Comparison of ENCODE assay signal across 9 cellular contexts in the genomic region with DNA sequence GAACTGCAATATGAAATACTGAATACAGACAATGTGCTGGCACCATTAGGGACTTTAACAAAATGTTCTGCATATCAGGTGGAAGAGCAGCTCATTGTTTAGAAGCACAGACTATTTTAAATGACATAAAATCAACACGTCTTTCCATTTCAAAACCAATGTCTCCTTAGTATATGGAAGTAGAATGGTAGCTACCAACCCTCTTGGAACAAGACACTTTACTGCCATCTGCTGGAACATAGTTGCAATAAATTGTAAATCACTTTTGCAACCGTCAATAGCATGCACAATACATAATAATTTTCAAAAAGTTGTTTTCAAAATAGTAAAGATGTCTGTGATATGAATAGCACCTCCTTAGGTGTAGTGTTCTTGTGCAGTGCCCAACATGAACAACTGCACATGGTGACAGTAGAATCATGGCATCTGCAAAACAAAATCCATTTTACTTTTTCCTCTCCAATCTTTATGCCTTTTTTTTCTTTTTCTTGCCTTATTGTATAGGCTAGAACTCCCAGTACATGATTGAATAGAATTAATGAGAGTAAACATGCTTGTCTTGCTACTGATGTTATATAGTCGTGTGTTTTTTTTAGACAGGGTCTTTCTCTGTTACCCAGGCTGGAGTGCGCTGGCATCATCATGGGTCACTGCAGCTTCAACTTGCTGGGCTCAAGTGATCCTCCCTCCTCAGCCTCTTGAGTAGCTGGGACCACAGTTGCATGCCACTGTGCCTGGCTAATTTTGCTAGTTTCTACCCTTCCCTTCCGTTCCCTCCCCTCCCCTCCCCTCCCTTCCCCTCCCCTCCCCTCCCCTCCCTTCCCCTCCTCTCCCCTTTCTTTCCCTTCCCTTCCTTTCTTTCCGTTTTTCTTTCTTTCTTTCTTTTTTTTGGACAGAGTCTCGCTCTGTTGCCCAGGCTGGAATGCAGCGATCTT. TPM values are rescaled to one million over a fixed set of nuclear protein-coding genes. Genes with fewer than 3 reads are reported as not detected.
DNase-seq lines count a peak whose midpoint lies in the region; ATAC-seq and TF ChIP-seq lines count a peak whose summit lies in the region.
"Had no signal": no experiment of that assay in that cellular context is flagged by ENCODE, and none has a peak within 500 bp of the region (broad histone marks: within the 10 kb centered on the region; RNA-seq: fewer than 3 reads in every experiment).

No MANE protein-coding gene starts in this region.

- H3K27me3 Mint-ChIP-seq in memory B cell = peaks cover 11% of the 10 kb centered on the region

- no peaks in the 10 kb centered on the region for H3K4me1 Mint-ChIP-seq in memory B cell

- peaks cover 5% of the 10 kb centered on the region; the same call in 1 of the 2 replicates for H3K27me3 ChIP-seq in OCI-LY3 (ENCODE audit: low read depth, low read length)

- H3K9ac ChIP-seq in OCI-LY3 (ENCODE audit: low read length) = no peak overlapping the region

- TF ChIP-seq CTCF in OCI-LY3 (IDR thresholded peaks at IDR 0.05; ENCODE audit: low read depth, low read length) = peak; percentile 88

- H3K9me3 Mint-ChIP-seq in memory B cell = no peaks in the 10 kb centered on the region

- H3K9me3 ChIP-seq in OCI-LY3 (ENCODE audit: insufficient read depth, low read length) = no peaks in the 10 kb centered on the region

- peak; percentile 76 for DNase-seq in DMS53 treated with DMSO at 0.1 percent for 48 hours (lab: John Stamatoyannopoulos, UW; ENCODE audit: unreplicated experiment)
- peak; percentile 55 for DNase-seq in HT1080 (ENCODE audit: low read depth)
- DNase-seq in cerebellum (ENCODE audit: low spot score) = peak; percentile 37
- DNase-seq in memory B cell (ENCODE audit: low spot score in 2 of 2) = peak in 1 of 2 donors; percentile 44
- no peak for DNase-seq in nucleus accumbens (lab: John Stamatoyannopoulos, UW)
- no peak for DNase-seq in activated CD8-positive, alpha-beta memory T cell treated with anti-CD3 and anti-CD28 coated beads for 24 hours

- no peak overlapping the region for H3K4me3 ChIP-seq in OCI-LY3 (ENCODE audit: low read length)
- H3K4me3 ChIP-seq: skin epidermis had no signal

- H3K36me3 ChIP-seq in OCI-LY3 (replicated peaks; ENCODE audit: low read depth, low read length) = no peaks in the 10 kb centered on the region

- H4K20me1 ChIP-seq in OCI-LY3 (ENCODE audit: insufficient read depth, low read length) = no peaks in the 10 kb centered on the region

- H3K4me1 ChIP-seq in OCI-LY3 (ENCODE audit: low read length) = peaks cover 11% of the 10 kb centered on the region

- no peaks in the 10 kb centered on the region for H3K36me3 Mint-ChIP-seq in memory B cell

- H3K4me3 Mint-ChIP-seq in memory B cell = no peak overlapping the region

- ATAC-seq in memory B cell (ENCODE audit: low read depth) (peak; percentile 77), HG02588 (IDR thresholded peaks at IDR 0.05; ENCODE audit: unreplicated experiment) (no peak)

- H3K4me2 ChIP-seq in OCI-LY3 (ENCODE audit: low read length) = peak overlapping the region; percentile 12; the same call in 1 of the 2 replicates

- H3K27ac ChIP-seq in OCI-LY3 (ENCODE audit: low read length) = no peak overlapping the region

- no peak overlapping the region for H2AFZ ChIP-seq in OCI-LY3 (ENCODE audit: low read depth, low read length)

- no peaks in the 10 kb centered on the region for H3K79me2 ChIP-seq in OCI-LY3 (ENCODE audit: low read length)

- no peak overlapping the region for H3K27ac Mint-ChIP-seq in memory B cell

RNA-seq across cellular contexts. Expression of gene LYPD5, which starts 7.8 kb away (rescaled TPM):
- 0.07 and 0.37 TPM in 2 replicates for total RNA-seq in HT1080 (2014; rRNA removed; shearing (Covaris generic))
- not detected in 2 replicates for polyA plus RNA-seq in HT1080 (2015; cell fraction: cytosol; rRNA removed)
- polyA plus RNA-seq in HT1080 (2015; cell fraction: nucleus; rRNA removed) = not detected in 2 replicates
- 2.6 TPM for total RNA-seq in cerebellum

RNA-seq across cellular contexts. Expression of gene ZNF283, which starts 17.1 kb away (rescaled TPM):
- total RNA-seq in HT1080 (2014; rRNA removed; shearing (Covaris generic)) = 4.3 and 6.0 TPM in 2 replicates
- 2.6 and 2.7 TPM in 2 replicates for polyA plus RNA-seq in HT1080 (2015; cell fraction: cytosol; rRNA removed)
- 12.2 and 12.9 TPM in 2 replicates for polyA plus RNA-seq in HT1080 (2015; cell fraction: nucleus; rRNA removed)
- total RNA-seq in cerebellum = 50.4 TPM

RNA-seq across cellular contexts. Expression of gene KCNN4, which starts 29.3 kb away (rescaled TPM):
- total RNA-seq in HT1080 (2014; rRNA removed; shearing (Covaris generic)) = 108 and 120 TPM in 2 replicates
- 97.7 and 101 TPM in 2 replicates for polyA plus RNA-seq in HT1080 (2015; cell fraction: cytosol; rRNA removed)
- 290 and 312 TPM in 2 replicates for polyA plus RNA-seq in HT1080 (2015; cell fraction: nucleus; rRNA removed)
- total RNA-seq in cerebellum = 0.36 TPM

RNA-seq across cellular contexts. Expression of gene SMG9, which starts 55.3 kb away (rescaled TPM):
- 29.0 and 37.5 TPM in 2 replicates for total RNA-seq in HT1080 (2014; rRNA removed; shearing (Covaris generic))
- polyA plus RNA-seq in HT1080 (2015; cell fraction: cytosol; rRNA removed) = 20.1 and 27.5 TPM in 2 replicates
- 134 and 137 TPM in 2 replicates for polyA plus RNA-seq in HT1080 (2015; cell fraction: nucleus; rRNA removed)
- total RNA-seq in cerebellum = 17.1 TPM

Comparison
In these comparisons a context has a peak if more than half of its experiments do, and no peak if none do; other contexts are left out.
1. DNase-seq: peak in DMS53 treated with DMSO at 0.1 percent for 48 hours (single experiment), HT1080 (single experiment) and cerebellum (single experiment); none in nucleus accumbens (0 of 56) and activated CD8-positive, alpha-beta memory T cell treated with anti-CD3 and anti-CD28 coated beads for 24 hours (single experiment).
2. RNA of gene KCNN4, which starts 29.3 kb away (total RNA-seq): 108 to 120 TPM in HT1080; 0.36 TPM in cerebellum (single experiment); every median in the first group is over 10 times any median in the second.